Comparison of ENCODE assay signal across 25 cellular contexts in the genomic region with DNA sequence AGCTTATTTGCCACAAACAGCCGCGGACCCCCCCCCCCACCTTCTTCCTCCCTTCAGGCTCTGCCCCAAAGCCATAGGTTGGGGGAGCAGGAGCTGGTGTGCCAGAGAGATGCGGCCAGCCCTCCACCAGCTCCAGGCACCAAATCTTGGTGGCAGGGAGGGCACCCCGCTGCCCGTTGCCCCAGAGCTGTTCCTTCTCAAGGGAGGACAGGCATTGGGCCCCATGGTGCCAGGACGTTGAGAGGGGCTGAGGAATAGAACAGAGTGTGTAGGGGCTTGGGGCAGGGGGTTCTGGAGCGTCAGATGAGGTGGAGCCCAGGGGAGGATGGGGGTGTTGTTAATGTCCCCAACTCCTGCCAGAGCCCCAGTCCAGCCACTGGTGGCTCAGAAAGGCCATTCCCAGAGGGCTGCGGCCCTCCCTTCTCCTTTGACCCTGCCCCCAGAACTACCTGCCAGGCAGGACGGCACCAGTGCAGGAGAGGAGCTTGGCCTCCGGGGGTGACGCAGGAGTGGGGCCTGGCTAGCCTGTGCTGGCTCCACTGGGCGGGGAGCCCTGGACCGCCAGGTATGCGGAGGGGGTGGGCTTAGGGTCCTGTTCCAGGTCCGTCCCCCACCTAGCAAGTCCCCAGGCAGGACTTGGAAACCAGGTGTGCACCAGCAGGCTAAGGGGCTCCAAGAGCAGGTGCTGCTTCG.
"Had no signal": no experiment of that assay in that cellular context is flagged by ENCODE, and none has a peak within 500 bp of the region (broad histone marks: within the 10 kb centered on the region; RNA-seq: fewer than 3 reads in every experiment).

No MANE protein-coding gene starts in this region.

- H3K4me2 ChIP-seq: smooth muscle cell had no signal

- H3K27me3 ChIP-seq: esophagus squamous epithelium, neutrophil, pancreas, stomach, thyroid gland had no signal

- H3K4me3 ChIP-seq: coronary artery, esophagus squamous epithelium, lung, mucosa of descending colon, pancreas, smooth muscle cell, thyroid gland had no signal

- H3K27ac ChIP-seq: coronary artery, esophagus squamous epithelium, neutrophil, pancreas, stomach, thyroid gland had no signal

- ATAC-seq: mucosa of descending colon; natural killer cell treated with Interleukin-12 subunit alpha and Interleukin-12 subunit beta and Interleukin-15 and Interleukin-18, amount 100 ng/mL, for 72 hours; pancreas; sciatic nerve had no signal

- H3K27ac Mint-ChIP-seq: memory B cell; mesothelial cell of epicardium; natural killer cell treated with Interleukin-12 subunit alpha and Interleukin-12 subunit beta and Interleukin-15 and Interleukin-18, amount 100 ng/mL, for 72 hours had no signal

- H3K4me3 Mint-ChIP-seq: memory B cell; mesothelial cell of epicardium; natural killer cell treated with Interleukin-12 subunit alpha and Interleukin-12 subunit beta and Interleukin-15 and Interleukin-18, amount 100 ng/mL, for 72 hours; neural crest cell had no signal

- H3K27me3 Mint-ChIP-seq: memory B cell; naive B cell; natural killer cell treated with Interleukin-12 subunit alpha and Interleukin-12 subunit beta and Interleukin-15 and Interleukin-18, amount 100 ng/mL, for 72 hours had no signal

- DNase-seq: dermis blood vessel endothelial cell; effector memory CD4-positive, alpha-beta T cell; erythroblast; esophagus squamous epithelium; foreskin melanocyte; naive B cell; stimulated activated CD4-positive, alpha-beta T cell treated with anti-CD3 and anti-CD28 coated beads, Interleukin-12 subunit alpha, Interleukin-12 subunit beta, amount 100 ng/mL, for 4 hours; stimulated activated CD4-positive, alpha-beta T cell treated with anti-CD3 and anti-CD28 coated beads, Interleukin-1b, Interleukin-23, amount 100 ng/mL, for 48 hours; stimulated activated CD4-positive, alpha-beta T cell treated with anti-CD3 and anti-CD28 coated beads, Interleukin-4, amount 100 ng/mL, for 1 hour; stimulated activated CD8-positive, alpha-beta memory T cell treated with anti-CD3 and anti-CD28 coated beads, Interleukin-4, amount 100 ng/mL, for 48 hours; stimulated activated naive CD4-positive, alpha-beta T cell treated with Interleukin-2 at 50 U/mL for 16 hours; stomach; thyroid gland; trophoblast cell had no signal

- H3K9me3 Mint-ChIP-seq: memory B cell; mesothelial cell of epicardium; naive B cell; natural killer cell treated with Interleukin-12 subunit alpha and Interleukin-12 subunit beta and Interleukin-15 and Interleukin-18, amount 100 ng/mL, for 72 hours; neural crest cell had no signal

- H3K9me3 ChIP-seq: esophagus squamous epithelium, mucosa of descending colon, neutrophil, pancreas, stomach, thyroid gland had no signal

- H3K36me3 Mint-ChIP-seq: naive B cell; natural killer cell treated with Interleukin-12 subunit alpha and Interleukin-12 subunit beta and Interleukin-15 and Interleukin-18, amount 100 ng/mL, for 72 hours had no signal
